ENCODE assay signal across 22 cellular contexts in genomic region chr3:31645233-31645632, GRCh38.
A peak's percentile ranks its signal among the peaks of the same experiment; 100 is the strongest.
DNase-seq lines count a peak whose midpoint lies in the region; ATAC-seq and TF ChIP-seq lines count a peak whose summit lies in the region.
"Had no signal": no experiment of that assay in that cellular context is flagged by ENCODE, and none has a peak within 500 bp of the region (broad histone marks: within the 10 kb centered on the region; RNA-seq: fewer than 3 reads in every experiment).

No MANE protein-coding gene starts in this region.

- CTCF ChIA-PET in activated CD4-positive, alpha-beta T cell treated with anti-CD3 and anti-CD28 coated beads for 36 hours (lab: Charles Lee), result interaction anchor here (0.6 kb wide), 1 partner anchor 338 kb away, joined by 4 read pairs; no protein-coding TSS in a partner anchor

- ATAC-seq in activated CD4-positive, alpha-beta T cell treated with anti-CD3 and anti-CD28 coated beads for 36 hours, result peak; percentile 23
- ATAC-seq in psoas muscle, result peak; percentile 83 to 95 (median 90)
- ATAC-seq in stimulated activated naive B cell treated with anti-CD40 and anti-IgM and Interleukin-4, amounts not matched to agents 10 μg/mL and 1 μg/mL and 100 μg/mL, for 72 hours (replicated peaks), result peak in 1 of 2 donors; percentile 45
- ATAC-seq: CD8-positive, alpha-beta T cell; GM12878 had no signal

- H3K9me3 Mint-ChIP-seq in activated CD4-positive, alpha-beta T cell treated with anti-CD3 and anti-CD28 coated beads for 36 hours (ENCODE audit: low read depth), result peaks cover 25% of the 10 kb centered on the region
- peaks cover 19% of the 10 kb centered on the region in 2 donors for H3K9me3 Mint-ChIP-seq in stimulated activated naive B cell treated with anti-CD40 and anti-IgM and Interleukin-4, amounts not matched to agents 10 μg/mL and 1 μg/mL and 100 μg/mL, for 72 hours

- no peak for DNase-seq in activated CD4-positive, alpha-beta T cell treated with anti-CD3 and anti-CD28 coated beads for 36 hours
- no peak for DNase-seq in activated CD4-positive, alpha-beta T cell treated with anti-CD3 and anti-CD28 coated beads, Interleukin-2, amount 50 U/mL, for 4 hours
- DNase-seq in fibroblast of gingiva (ENCODE audit: low read depth) (peak; percentile 16), psoas muscle (peak in 1 of 2 donors; percentile 61), DMS 273 treated with DMSO at 0.1 percent for 48 hours (lab: John Stamatoyannopoulos, UW) (no peak), anterior cingulate cortex (lab: John Stamatoyannopoulos, UW) (no peak)
- no peak for DNase-seq in stimulated activated naive B cell treated with anti-CD40 and anti-IgM and Interleukin-4, amounts not matched to agents 10 μg/mL and 1 μg/mL and 100 μg/mL, for 72 hours
- DNase-seq in effector memory CD4-positive, alpha-beta T cell, result no peak
- DNase-seq: Caco-2; CD4-positive, CD25-positive, alpha-beta regulatory T cell; CD8-positive, alpha-beta T cell; DMS79; EL; GDM1; GM23248; H7; HCEC 1CT had no signal

- intact Hi-C loops in activated CD4-positive, alpha-beta T cell treated with anti-CD3 and anti-CD28 coated beads for 36 hours (cut with DNase I, micrococcal nuclease), result no loop called here
- intact Hi-C loops in psoas muscle (cut with DNase I), result loop anchor here in 1 of 2 donors (10.0 kb wide), 1 partner anchor 110 kb away; the partner anchor contains the start of gene STT3B

- H3K27me3 Mint-ChIP-seq in activated CD4-positive, alpha-beta T cell treated with anti-CD3 and anti-CD28 coated beads for 36 hours, result no peaks in the 10 kb centered on the region
- no peaks in the 10 kb centered on the region for H3K27me3 Mint-ChIP-seq in stimulated activated naive B cell treated with anti-CD40 and anti-IgM and Interleukin-4, amounts not matched to agents 10 μg/mL and 1 μg/mL and 100 μg/mL, for 72 hours
- H3K27me3 Mint-ChIP-seq: B cell had no signal

- H3K36me3 Mint-ChIP-seq in activated CD4-positive, alpha-beta T cell treated with anti-CD3 and anti-CD28 coated beads for 36 hours (ENCODE audit: low read depth), result peaks cover 33% of the 10 kb centered on the region
- peaks cover 40 to 44% of the 10 kb centered on the region in 2 donors for H3K36me3 Mint-ChIP-seq in stimulated activated naive B cell treated with anti-CD40 and anti-IgM and Interleukin-4, amounts not matched to agents 10 μg/mL and 1 μg/mL and 100 μg/mL, for 72 hours

- no peaks in the 10 kb centered on the region for H3K36me3 ChIP-seq in psoas muscle (ENCODE audit: insufficient read depth in 1 of 2, low read depth in 1 of 2)
- peaks cover 4% of the 10 kb centered on the region for H3K36me3 ChIP-seq in effector memory CD4-positive, alpha-beta T cell (ENCODE audit: control insufficient read depth, insufficient read depth, low read length)

- WGBS in psoas muscle, 3 donors, result 29 to 47% (median 32%) methylated on average over 6 of the region's 6 CpGs

- H3K27ac Mint-ChIP-seq in activated CD4-positive, alpha-beta T cell treated with anti-CD3 and anti-CD28 coated beads for 36 hours, result no peak overlapping the region
- peak overlapping the region; percentile 39 for H3K27ac Mint-ChIP-seq in stimulated activated naive B cell treated with anti-CD40 and anti-IgM and Interleukin-4, amounts not matched to agents 10 μg/mL and 1 μg/mL and 100 μg/mL, for 72 hours
- H3K27ac Mint-ChIP-seq: B cell; CD4-positive, CD25-positive, alpha-beta regulatory T cell; CD8-positive, alpha-beta T cell had no signal

- no peak overlapping the region for H3K4me3 Mint-ChIP-seq in activated CD4-positive, alpha-beta T cell treated with anti-CD3 and anti-CD28 coated beads for 36 hours
- no peak overlapping the region for H3K4me3 Mint-ChIP-seq in stimulated activated naive B cell treated with anti-CD40 and anti-IgM and Interleukin-4, amounts not matched to agents 10 μg/mL and 1 μg/mL and 100 μg/mL, for 72 hours
- H3K4me3 Mint-ChIP-seq: B cell; CD4-positive, CD25-positive, alpha-beta regulatory T cell; CD8-positive, alpha-beta T cell had no signal

- H3K27me3 ChIP-seq in psoas muscle (ENCODE audit: insufficient read depth in 3 of 3, low read length in 2 of 3), result no peaks in the 10 kb centered on the region
- no peaks in the 10 kb centered on the region for H3K27me3 ChIP-seq in effector memory CD4-positive, alpha-beta T cell (replicated peaks; ENCODE audit: control insufficient read depth, insufficient read depth, low read length, poor library complexity, severe bottlenecking)
- H3K27me3 ChIP-seq: BLaER1 had no signal

- H3K4me3 ChIP-seq in psoas muscle, result no peak overlapping the region
- H3K4me3 ChIP-seq in effector memory CD4-positive, alpha-beta T cell (ENCODE audit: insufficient read depth, low read depth, low read length, poor library complexity, severe bottlenecking), result no peak overlapping the region
- H3K4me3 ChIP-seq: BLaER1, GM12878, GM23248 had no signal

- peak overlapping the region; percentile 54 for H3K27ac ChIP-seq in psoas muscle
- no peak overlapping the region for H3K27ac ChIP-seq in effector memory CD4-positive, alpha-beta T cell (ENCODE audit: insufficient read depth, low read length, poor library complexity, severe bottlenecking)
- H3K27ac ChIP-seq: 22Rv1, BLaER1, C4-2B, GM23248 had no signal

- H3K9me3 ChIP-seq in psoas muscle, result peaks cover 21% of the 10 kb centered on the region
- H3K9me3 ChIP-seq in effector memory CD4-positive, alpha-beta T cell (ENCODE audit: control insufficient read depth, low read length), result peaks cover 11% of the 10 kb centered on the region

- TF ChIP-seq CTCF in psoas muscle (IDR thresholded peaks at IDR 0.05), result no peak

- no peaks in the 10 kb centered on the region for H3K4me1 Mint-ChIP-seq in activated CD4-positive, alpha-beta T cell treated with anti-CD3 and anti-CD28 coated beads for 36 hours
- H3K4me1 Mint-ChIP-seq in stimulated activated naive B cell treated with anti-CD40 and anti-IgM and Interleukin-4, amounts not matched to agents 10 μg/mL and 1 μg/mL and 100 μg/mL, for 72 hours, result peaks cover 0 to 6% of the 10 kb centered on the region in 2 donors
- H3K4me1 Mint-ChIP-seq: B cell had no signal

- H3K4me1 ChIP-seq in psoas muscle, result no peaks in the 10 kb centered on the region
- no peaks in the 10 kb centered on the region for H3K4me1 ChIP-seq in effector memory CD4-positive, alpha-beta T cell (ENCODE audit: control insufficient read depth, insufficient read depth, low read length, poor library complexity, severe bottlenecking)
- H3K4me1 ChIP-seq: BLaER1, Caco-2 had no signal

- POLR2A ChIA-PET in activated CD4-positive, alpha-beta T cell treated with anti-CD3 and anti-CD28 coated beads for 36 hours (lab: Charles Lee), result no interaction called here
